In genomic region chr4:119038465-119038864, GRCh38 we compare ENCODE assay signal across 11 cellular contexts.
A peak's percentile ranks its signal among the peaks of the same experiment; 100 is the strongest.
DNase-seq lines count a peak whose midpoint lies in the region; ATAC-seq and TF ChIP-seq lines count a peak whose summit lies in the region.
"Had no signal": no experiment of that assay in that cellular context is flagged by ENCODE, and none has a peak within 500 bp of the region (broad histone marks: within the 10 kb centered on the region; RNA-seq: fewer than 3 reads in every experiment).

No MANE protein-coding gene starts in this region.

- DNase-seq in M059J (ENCODE audit: low read depth) (peak; percentile 20), fibroblast of mammary gland (ENCODE audit: low read depth) (peak; percentile 70), OCI-M1 (lab: John Stamatoyannopoulos, UW) (no peak), 8988T (no peak)
- DNase-seq: activated T-cell treated with anti-CD3 and anti-CD28 coated beads, Interleukin-2, amount 50 U/mL, for 4 hours; kidney; NCI-H226 had no signal

- no peak for TF ChIP-seq CTCF in fibroblast of mammary gland (conservative IDR thresholded peaks at IDR 0.05; ENCODE audit: control insufficient read depth, insufficient read depth, low read depth, low read length)

- H3K27ac ChIP-seq in skin epidermis: peak overlapping the region in 12 of 21 experiments; percentile 2 to 74 (median 25)

- H3K4me3 ChIP-seq in fibroblast of mammary gland (ENCODE audit: control insufficient read depth, low read depth, low read length) (no peak overlapping the region), skin epidermis (no peak overlapping the region)

- peak; percentile 3 for ATAC-seq in GM18907 (IDR thresholded peaks at IDR 0.05; ENCODE audit: unreplicated experiment)
- no peak for ATAC-seq in HG02870 (IDR thresholded peaks at IDR 0.05; ENCODE audit: unreplicated experiment)
- ATAC-seq: WTC11 had no signal

Comparison
In these comparisons a context has a peak if more than half of its experiments do, and no peak if none do; other contexts are left out.
1. DNase-seq: peak in M059J (single experiment) and fibroblast of mammary gland (single experiment); none in OCI-M1 (single experiment) and 8988T (single experiment).